ENCODE assay signal across 12 cellular contexts in genomic region chr14:91893659-91894058, GRCh38. TPM values are rescaled to one million over a fixed set of nuclear protein-coding genes. Genes with fewer than 3 reads are reported as not detected.
A peak's percentile ranks its signal among the peaks of the same experiment; 100 is the strongest.
DNase-seq lines count a peak whose midpoint lies in the region; ATAC-seq and TF ChIP-seq lines count a peak whose summit lies in the region.
"Had no signal": no experiment of that assay in that cellular context is flagged by ENCODE, and none has a peak within 500 bp of the region (broad histone marks: within the 10 kb centered on the region; RNA-seq: fewer than 3 reads in every experiment).

No MANE protein-coding gene starts in this region.

- no peak for ATAC-seq in right cardiac atrium
- peak; percentile 80 for ATAC-seq in activated T-helper 17 cell treated with anti-CD3 and anti-CD28 coated beads, Interleukin-2, amount 50 U/mL, for 72 hours (replicated peaks)
- no peak for ATAC-seq in thoracic aorta (ENCODE audit: insufficient number of reproducible peaks, low FRiP score, low read depth)
- ATAC-seq: sciatic nerve had no signal

- CTCF ChIA-PET in Caco-2 (lab: Charles Lee) = no interaction called here

- H3K27ac ChIP-seq in left ventricle myocardium inferior (replicated peaks) (peak overlapping the region; percentile 72), right cardiac atrium (ENCODE audit: low read length) (no peak overlapping the region), esophagus muscularis mucosa (replicated peaks in 1 of 4) (peak overlapping the region in 3 of 4 donors; percentile 17 to 53 (median 45)), thoracic aorta (peak overlapping the region; percentile 72 to 85)

- WGBS in right cardiac atrium = 78% methylated on average over 4 of the region's 4 CpGs
- 76% methylated on average over 4 of the region's 4 CpGs for WGBS in esophagus muscularis mucosa

- H3K9me3 Mint-ChIP-seq in activated T-helper 17 cell treated with anti-CD3 and anti-CD28 coated beads, Interleukin-2, amount 50 U/mL, for 72 hours = no peaks in the 10 kb centered on the region
- H3K9me3 Mint-ChIP-seq in Caco-2 (ENCODE audit: unreplicated experiment) = no peaks in the 10 kb centered on the region

- H3K9me3 ChIP-seq in left ventricle myocardium inferior (replicated peaks) (no peaks in the 10 kb centered on the region), right cardiac atrium (ENCODE audit: control insufficient read depth, low read length) (no peaks in the 10 kb centered on the region), esophagus muscularis mucosa (no peaks in the 10 kb centered on the region), thoracic aorta (no peaks in the 10 kb centered on the region), Caco-2 (no peaks in the 10 kb centered on the region)

- no peak for TF ChIP-seq EP300 in esophagus muscularis mucosa (IDR thresholded peaks at IDR 0.05)

- POLR2A ChIA-PET in Caco-2 (lab: Charles Lee) = no interaction called here

- TF ChIP-seq CTCF in left ventricle myocardium inferior (IDR thresholded peaks at IDR 0.05; ENCODE audit: borderline replicate concordance) (no peak), esophagus muscularis mucosa (IDR thresholded peaks at IDR 0.05) (no peak), thoracic aorta (IDR thresholded peaks at IDR 0.05) (no peak), Caco-2 (IDR thresholded peaks at IDR 0.05; ENCODE audit: insufficient read depth in 1 of 2, low read depth in 1 of 2, low read length in 1 of 2, severe bottlenecking in 1 of 2, unreplicated experiment in 1 of 2) (no peak)

- H3K27ac Mint-ChIP-seq in activated T-helper 17 cell treated with anti-CD3 and anti-CD28 coated beads, Interleukin-2, amount 50 U/mL, for 72 hours = peak overlapping the region; percentile 81
- no peak overlapping the region for H3K27ac Mint-ChIP-seq in Caco-2 (ENCODE audit: unreplicated experiment)

- DNase-seq in left ventricle myocardium inferior (no peak), right cardiac atrium (no peak), esophagus muscularis mucosa (ENCODE audit: extremely low spot score) (no peak), thoracic aorta (ENCODE audit: low spot score) (no peak), Caco-2 (no peak), T1000 (lab: John Stamatoyannopoulos, UW) (no peak), NCI-H345 (lab: John Stamatoyannopoulos, UW) (no peak)
- DNase-seq: activated CD8-positive, alpha-beta memory T cell treated with anti-CD3 and anti-CD28 coated beads, Interleukin-2, amount 50 U/mL, for 48 hours; DMS153; effector CD8-positive, alpha-beta T cell had no signal

- H3K4me3 ChIP-seq in left ventricle myocardium inferior = no peak overlapping the region
- no peak overlapping the region for H3K4me3 ChIP-seq in right cardiac atrium (ENCODE audit: low read length)
- no peak overlapping the region for H3K4me3 ChIP-seq in esophagus muscularis mucosa
- H3K4me3 ChIP-seq in thoracic aorta = no peak overlapping the region
- no peak overlapping the region for H3K4me3 ChIP-seq in Caco-2 (ENCODE audit: low read depth, low read length)

- TF ChIP-seq POLR2A in esophagus muscularis mucosa (IDR thresholded peaks at IDR 0.05; ENCODE audit: low read depth) = no peak

- peak overlapping the region; percentile 52 for H3K4me3 Mint-ChIP-seq in activated T-helper 17 cell treated with anti-CD3 and anti-CD28 coated beads, Interleukin-2, amount 50 U/mL, for 72 hours
- no peak overlapping the region for H3K4me3 Mint-ChIP-seq in Caco-2 (ENCODE audit: unreplicated experiment)

- H3K36me3 Mint-ChIP-seq in activated T-helper 17 cell treated with anti-CD3 and anti-CD28 coated beads, Interleukin-2, amount 50 U/mL, for 72 hours (ENCODE audit: low read depth) = no peaks in the 10 kb centered on the region
- no peaks in the 10 kb centered on the region for H3K36me3 Mint-ChIP-seq in Caco-2 (ENCODE audit: insufficient read depth, unreplicated experiment)

- H3K36me3 ChIP-seq in left ventricle myocardium inferior (no peaks in the 10 kb centered on the region), esophagus muscularis mucosa (peaks cover 0 to 4% (median 0%) of the 10 kb centered on the region in 4 donors), thoracic aorta (peaks cover 5% of the 10 kb centered on the region), Caco-2 (ENCODE audit: control insufficient read depth, insufficient read depth, low read length) (no peaks in the 10 kb centered on the region)

- intact Hi-C loops in left ventricle myocardium inferior (cut with micrococcal nuclease) = no loop called here
- intact Hi-C loops in right cardiac atrium (cut with DNase I) = no loop called here
- intact Hi-C loops in esophagus muscularis mucosa (cut with DNase I) = no loop called here
- intact Hi-C loops in Caco-2 (cut with micrococcal nuclease; ENCODE audit: unreplicated experiment) = loop anchor here (5.0 kb wide), 1 partner anchor 36 kb away; no protein-coding TSS in a partner anchor

- BruUV-seq in Caco-2 (replicated peaks; lab: Mats Ljungman, UMichigan) = no TSS peak

- peaks cover 14% of the 10 kb centered on the region for H3K4me1 Mint-ChIP-seq in activated T-helper 17 cell treated with anti-CD3 and anti-CD28 coated beads, Interleukin-2, amount 50 U/mL, for 72 hours
- H3K4me1 Mint-ChIP-seq in Caco-2 (ENCODE audit: low read depth, unreplicated experiment) = no peaks in the 10 kb centered on the region

- peaks cover 24% of the 10 kb centered on the region for H3K27me3 ChIP-seq in left ventricle myocardium inferior (ENCODE audit: low read depth)
- H3K27me3 ChIP-seq in right cardiac atrium (ENCODE audit: control insufficient read depth, insufficient read depth) = no peaks in the 10 kb centered on the region
- H3K27me3 ChIP-seq in esophagus muscularis mucosa = peaks cover 0 to 5% (median 0%) of the 10 kb centered on the region in 4 donors
- no peaks in the 10 kb centered on the region for H3K27me3 ChIP-seq in thoracic aorta (replicated peaks; ENCODE audit: insufficient read depth)
- no peaks in the 10 kb centered on the region for H3K27me3 ChIP-seq in Caco-2 (replicated peaks; ENCODE audit: control insufficient read depth, insufficient read depth, low read length)

- H3K27me3 Mint-ChIP-seq in activated T-helper 17 cell treated with anti-CD3 and anti-CD28 coated beads, Interleukin-2, amount 50 U/mL, for 72 hours = no peaks in the 10 kb centered on the region
- H3K27me3 Mint-ChIP-seq in Caco-2 (ENCODE audit: insufficient read depth, unreplicated experiment) = no peaks in the 10 kb centered on the region

- H3K4me1 ChIP-seq in left ventricle myocardium inferior = peaks cover 49% of the 10 kb centered on the region
- H3K4me1 ChIP-seq in right cardiac atrium (ENCODE audit: control insufficient read depth, insufficient read depth, low read length) = peaks cover 25% of the 10 kb centered on the region
- peaks cover 29 to 77% (median 57%) of the 10 kb centered on the region in 4 donors for H3K4me1 ChIP-seq in esophagus muscularis mucosa
- peaks cover 53 to 91% of the 10 kb centered on the region in 2 donors for H3K4me1 ChIP-seq in thoracic aorta (ENCODE audit: control insufficient read depth in 1 of 2, low read depth in 2 of 2)
- no peaks in the 10 kb centered on the region for H3K4me1 ChIP-seq in Caco-2

RNA-seq across cellular contexts. Expression of gene TC2N, which starts 26.3 kb away (rescaled TPM):
- 4.1 TPM for total RNA-seq in left ventricle myocardium inferior
- 10 to 100 TPM in 3 of 4 donors, 1 to 10 TPM in 1; 8.6 to 17.4 (median 15.0) TPM for total RNA-seq in right cardiac atrium
- 7.1 TPM for polyA plus RNA-seq in right cardiac atrium
- total RNA-seq in activated T-helper 17 cell treated with anti-CD3 and anti-CD28 coated beads, Interleukin-2, amount 50 U/mL, for 72 hours = 10 to 100 TPM; 39.2 to 81.2 TPM
- total RNA-seq in esophagus muscularis mucosa = 10 to 100 TPM; 17.8 to 27.8 (median 23.7) TPM
- 100 to 1,000 TPM; 146 to 172 TPM for total RNA-seq in thoracic aorta
- 30.6 and 31.0 TPM in 2 replicates for total RNA-seq in Caco-2 (2022)

RNA-seq across cellular contexts. Expression of gene FBLN5, which starts 53.8 kb away (rescaled TPM):
- total RNA-seq in left ventricle myocardium inferior (62.5 TPM), right cardiac atrium (100 to 1,000 TPM in 3 of 4 donors, 10 to 100 TPM in 1; 99.7 to 173 (median 152) TPM), esophagus muscularis mucosa (100 to 1,000 TPM in 3 of 4 donors, 10 to 100 TPM in 1; 79.7 to 161 (median 116) TPM), thoracic aorta (1,000 to 10,000 TPM in 1 of 2 donors, 100 to 1,000 TPM in 1; 824 to 1,103 TPM), Caco-2 (2022) (9.2 and 13.9 TPM in 2 replicates)
- polyA plus RNA-seq in right cardiac atrium = 122 TPM
- total RNA-seq in activated T-helper 17 cell treated with anti-CD3 and anti-CD28 coated beads, Interleukin-2, amount 50 U/mL, for 72 hours = 1 to 10 TPM; 1.4 to 7.6 TPM

Comparison
In these comparisons a context has a peak if more than half of its experiments do, and no peak if none do; other contexts are left out.
1. RNA of gene FBLN5, which starts 53.8 kb away (total RNA-seq): 824 to 1,103 TPM in thoracic aorta; 99.7 to 173 TPM in right cardiac atrium, 79.7 to 161 TPM in esophagus muscularis mucosa, 62.5 TPM in left ventricle myocardium inferior (single experiment), 9.2 to 13.9 TPM in Caco-2 and 1.4 to 7.6 TPM in activated T-helper 17 cell treated with anti-CD3 and anti-CD28 coated beads, Interleukin-2, amount 50 U/mL, for 72 hours; every median in the first group is over 4 times any median in the second.